27 cellular contexts compared by ENCODE assay signal in the genomic region with DNA sequence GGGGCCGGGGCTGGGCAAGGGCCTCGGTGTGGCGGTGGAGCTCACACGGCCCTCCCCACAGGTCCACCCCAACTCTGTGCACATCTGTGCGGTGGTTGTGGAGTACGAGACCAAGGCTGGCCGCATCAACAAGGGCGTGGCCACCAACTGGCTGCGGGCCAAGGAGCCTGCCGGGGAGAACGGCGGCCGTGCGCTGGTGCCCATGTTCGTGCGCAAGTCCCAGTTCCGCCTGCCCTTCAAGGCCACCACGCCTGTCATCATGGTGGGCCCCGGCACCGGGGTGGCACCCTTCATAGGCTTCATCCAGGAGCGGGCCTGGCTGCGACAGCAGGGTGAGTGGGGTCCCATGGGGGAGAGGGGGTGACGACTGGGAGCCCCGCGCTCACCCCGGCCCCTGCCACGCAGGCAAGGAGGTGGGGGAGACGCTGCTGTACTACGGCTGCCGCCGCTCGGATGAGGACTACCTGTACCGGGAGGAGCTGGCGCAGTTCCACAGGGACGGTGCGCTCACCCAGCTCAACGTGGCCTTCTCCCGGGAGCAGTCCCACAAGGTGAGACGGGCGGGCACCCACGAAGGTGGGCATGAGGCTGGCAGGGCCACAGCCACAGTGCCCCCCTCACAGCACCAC. TPM values are rescaled to one million over a fixed set of nuclear protein-coding genes. Genes with fewer than 3 reads are reported as not detected.
DNase-seq lines count a peak whose midpoint lies in the region; ATAC-seq and TF ChIP-seq lines count a peak whose summit lies in the region.
"Had no signal": no experiment of that assay in that cellular context is flagged by ENCODE, and none has a peak within 500 bp of the region (broad histone marks: within the 10 kb centered on the region; RNA-seq: fewer than 3 reads in every experiment).

No MANE protein-coding gene starts in this region.

- H3K4me3 ChIP-seq in mammary epithelial cell (replicated peaks in 1 of 3; ENCODE audit: insufficient read depth in 1 of 3, low read depth in 2 of 3, low read length in 3 of 3) (no peak overlapping the region), right lobe of liver (no peak overlapping the region), gastrocnemius medialis (no peak overlapping the region)
- H3K4me3 ChIP-seq: coronary artery, HAP-1, skin epidermis, stomach had no signal

- no peak for TF ChIP-seq POLR2A in right lobe of liver (IDR thresholded peaks at IDR 0.05)
- TF ChIP-seq POLR2A in gastrocnemius medialis (IDR thresholded peaks at IDR 0.05), result no peak

- H3K4me2 ChIP-seq in mammary epithelial cell (ENCODE audit: insufficient read depth, low read depth, low read length), result no peak overlapping the region

- H3K9ac ChIP-seq in mammary epithelial cell (ENCODE audit: insufficient read depth, low read length), result no peak overlapping the region
- H3K9ac ChIP-seq: parathyroid adenoma had no signal

- H3K79me2 ChIP-seq in mammary epithelial cell (ENCODE audit: insufficient read depth, low read length), result no peaks in the 10 kb centered on the region
- H3K79me2 ChIP-seq: parathyroid adenoma had no signal

- intact Hi-C loops in mammary epithelial cell (cut with micrococcal nuclease) (no loop called here), right lobe of liver (cut with DNase I) (no loop called here), gastrocnemius medialis (cut with DNase I; ENCODE audit: low total_unique reads) (no loop called here)

- H3K4me3 Mint-ChIP-seq in progenitor cell of endocrine pancreas (ENCODE audit: low read depth), result no peak overlapping the region
- H3K4me3 Mint-ChIP-seq: activated naive CD8-positive, alpha-beta T cell treated with anti-CD3 and anti-CD28 coated beads, Interleukin-2, amount 50 U/mL, for 24 hours; B cell; brain; naive thymus-derived CD4-positive, alpha-beta T cell had no signal

- no peak for TF ChIP-seq CTCF in mammary epithelial cell (conservative IDR thresholded peaks at IDR 0.05 in 1 of 2, IDR thresholded peaks at IDR 0.05 in 1 of 2; ENCODE audit: extremely low read depth in 1 of 2, insufficient read depth in 1 of 2, low read depth in 1 of 2, low read length in 2 of 2)
- no peak for TF ChIP-seq CTCF in right lobe of liver (IDR thresholded peaks at IDR 0.05)
- TF ChIP-seq CTCF in gastrocnemius medialis (IDR thresholded peaks at IDR 0.05 in 4 of 5, conservative IDR thresholded peaks at IDR 0.05 in 1 of 5), result no peak
- no peak for TF ChIP-seq CTCF in progenitor cell of endocrine pancreas (IDR thresholded peaks at IDR 0.05; ENCODE audit: unreplicated experiment)

- H3K4me1 Mint-ChIP-seq in progenitor cell of endocrine pancreas (ENCODE audit: low read depth), result peaks cover 4% of the 10 kb centered on the region

- ATAC-seq in right lobe of liver, result peak; percentile 18 to 29 (median 23)
- no peak for ATAC-seq in gastrocnemius medialis
- no peak for ATAC-seq in HG03439 (IDR thresholded peaks at IDR 0.05; ENCODE audit: unreplicated experiment)
- ATAC-seq: activated naive CD8-positive, alpha-beta T cell treated with anti-CD3 and anti-CD28 coated beads, Interleukin-2, amount 50 U/mL, for 24 hours; naive thymus-derived CD4-positive, alpha-beta T cell had no signal

- BruUV-seq in mammary epithelial cell (replicated peaks; lab: Mats Ljungman, UMichigan), result TSS peak; percentile 53

- CTCF ChIA-PET in mammary epithelial cell (lab: Charles Lee; ENCODE audit: low non-redundant PET), result no interaction called here

- no peaks in the 10 kb centered on the region for H3K9me3 Mint-ChIP-seq in progenitor cell of endocrine pancreas (ENCODE audit: low read depth)
- H3K9me3 Mint-ChIP-seq: activated naive CD8-positive, alpha-beta T cell treated with anti-CD3 and anti-CD28 coated beads, Interleukin-2, amount 50 U/mL, for 24 hours; brain had no signal

- 90% methylated on average over 8 of the region's 41 CpGs for whole genome bisulfite sequencing in mammary epithelial cell (ENCODE audit: low coverage, missing lambda C conversion rate)
- WGBS in right lobe of liver (ENCODE audit: insufficient coverage, low coverage, low lambda C conversion rate, missing lambda C conversion rate), result no CpG with 5 or more reads among the region's 41 CpGs

- DNase-seq in NCI-H748 (lab: John Stamatoyannopoulos, UW; ENCODE audit: unreplicated experiment), result peak; percentile 28
- DNase-seq in NCI-H748 treated with DMSO at 0.1 percent for 48 hours (lab: John Stamatoyannopoulos, UW), result no peak
- DNase-seq in mammary epithelial cell, result no peak
- DNase-seq in right lobe of liver, result peak; percentile 63 to 78 (median 77)
- DNase-seq in gastrocnemius medialis, result peak in 1 of 2 donors; percentile 44
- DNase-seq in progenitor cell of endocrine pancreas (ENCODE audit: low spot score, unreplicated experiment), result no peak
- DNase-seq in activated T-cell treated with anti-CD3 and anti-CD28 coated beads, Interleukin-2, amount 50 U/mL, for 1 hour, result no peak
- DNase-seq: activated CD8-positive, alpha-beta memory T cell treated with anti-CD3 and anti-CD28 coated beads, Interleukin-2, amount 50 U/mL, for 48 hours; activated effector memory CD4-positive, alpha-beta T cell treated with anti-CD3 and anti-CD28 coated beads, Interleukin-2, amount 50 U/mL, for 16 hours; activated naive CD8-positive, alpha-beta T cell treated with anti-CD3 and anti-CD28 coated beads, Interleukin-2, amount 50 U/mL, for 24 hours; COR-L47; head of caudate nucleus; naive thymus-derived CD4-positive, alpha-beta T cell; NCI-H1417 treated with DMSO at 0.1 percent for 48 hours; NCI-H2107; NCI-H524 treated with DMSO at 0.1 percent for 48 hours; SIG-M5; stimulated activated CD4-positive, alpha-beta T cell treated with anti-CD3 and anti-CD28 coated beads, Interleukin-2, amount 100 ng/mL, for 48 hours; stomach had no signal

- H3K36me3 ChIP-seq in mammary epithelial cell (ENCODE audit: insufficient read depth, low read length), result no peaks in the 10 kb centered on the region
- peaks cover 0 to 72% (median 45%) of the 10 kb centered on the region in 4 donors for H3K36me3 ChIP-seq in right lobe of liver
- peaks cover 0 to 71% of the 10 kb centered on the region in 2 donors for H3K36me3 ChIP-seq in gastrocnemius medialis

- no peak overlapping the region for H3K27ac Mint-ChIP-seq in progenitor cell of endocrine pancreas
- H3K27ac Mint-ChIP-seq: activated naive CD8-positive, alpha-beta T cell treated with anti-CD3 and anti-CD28 coated beads, Interleukin-2, amount 50 U/mL, for 24 hours; B cell; brain; naive thymus-derived CD4-positive, alpha-beta T cell had no signal

- H3K27me3 ChIP-seq in mammary epithelial cell (ENCODE audit: insufficient read depth, low read length) (no peaks in the 10 kb centered on the region), right lobe of liver (no peaks in the 10 kb centered on the region), gastrocnemius medialis (no peaks in the 10 kb centered on the region)
- H3K27me3 ChIP-seq: stomach had no signal

- peaks cover 6% of the 10 kb centered on the region for H3K36me3 Mint-ChIP-seq in progenitor cell of endocrine pancreas (ENCODE audit: insufficient read depth)

- H3K4me1 ChIP-seq in mammary epithelial cell (ENCODE audit: insufficient read depth, low read length) (no peaks in the 10 kb centered on the region), right lobe of liver (peaks cover 0 to 30% (median 8%) of the 10 kb centered on the region in 4 donors), gastrocnemius medialis (peaks cover 12 to 16% of the 10 kb centered on the region in 2 donors)
- H3K4me1 ChIP-seq: HAP-1 had no signal

- dilution Hi-C loops in mammary epithelial cell (cut with HindIII; ENCODE audit: low sequenced_read_pairs), result no loop called here

- no peak overlapping the region for H2AFZ ChIP-seq in mammary epithelial cell (ENCODE audit: low read depth, low read length)
- H2AFZ ChIP-seq: parathyroid adenoma had no signal

- H4K20me1 ChIP-seq in mammary epithelial cell (ENCODE audit: insufficient read depth, low read length), result peaks cover 3% of the 10 kb centered on the region

- H3K27me3 Mint-ChIP-seq in progenitor cell of endocrine pancreas, result no peaks in the 10 kb centered on the region
- H3K27me3 Mint-ChIP-seq: activated naive CD8-positive, alpha-beta T cell treated with anti-CD3 and anti-CD28 coated beads, Interleukin-2, amount 50 U/mL, for 24 hours; B cell; brain; naive thymus-derived CD4-positive, alpha-beta T cell had no signal

- no peak overlapping the region for H3K27ac ChIP-seq in mammary epithelial cell (ENCODE audit: insufficient read depth, low read depth, low read length)
- H3K27ac ChIP-seq in right lobe of liver, result peak overlapping the region in 2 of 3 donors; percentile 47 to 62
- peak overlapping the region; percentile 54 to 70 (median 62) for H3K27ac ChIP-seq in gastrocnemius medialis
- H3K27ac ChIP-seq: coronary artery, parathyroid adenoma, skin epidermis, VCaP had no signal

- in situ Hi-C loops in mammary epithelial cell (cut with MboI; ENCODE audit: low sequenced_read_pairs in 2 of 2), result no loop called here
- in situ Hi-C loops in gastrocnemius medialis (cut with MboI; ENCODE audit: low sequenced_read_pairs in 4 of 4), result no loop called here

- H3K9me3 ChIP-seq in mammary epithelial cell (replicated peaks; ENCODE audit: insufficient read depth, low read length), result no peaks in the 10 kb centered on the region
- H3K9me3 ChIP-seq in right lobe of liver, result no peaks in the 10 kb centered on the region
- H3K9me3 ChIP-seq in gastrocnemius medialis, result no peaks in the 10 kb centered on the region
- H3K9me3 ChIP-seq: HAP-1, stomach had no signal

RNA-seq across cellular contexts. Expression of a gene that starts 8.8 kb away (rescaled TPM):
- total RNA-seq in mammary epithelial cell (10 to 100 TPM; 15.8 to 30.3 TPM), right lobe of liver (100 to 1,000 TPM in 1 of 6 experiments, 10 to 100 TPM in 5; 20.8 to 104 (median 53.1) TPM), gastrocnemius medialis (10 to 100 TPM; 21.3 to 56.7 (median 38.2) TPM), progenitor cell of endocrine pancreas (35.7 and 39.3 TPM in 2 replicates)
- 48.6 TPM for polyA plus RNA-seq in mammary epithelial cell
- polyA minus RNA-seq in mammary epithelial cell, result 15.4 TPM

Comparison
In these comparisons a context has a peak if more than half of its experiments do, and no peak if none do; other contexts are left out.
1. DNase-seq: peak in NCI-H748 (single experiment) and right lobe of liver (3 of 3); none in NCI-H748 treated with DMSO at 0.1 percent for 48 hours (single experiment), mammary epithelial cell (single experiment), progenitor cell of endocrine pancreas (single experiment) and activated T-cell treated with anti-CD3 and anti-CD28 coated beads, Interleukin-2, amount 50 U/mL, for 1 hour (single experiment).
2. ATAC-seq: peak in right lobe of liver (4 of 4); none in gastrocnemius medialis (0 of 2) and HG03439 (single experiment).